Comparison of ENCODE assay signal across 8 cellular contexts in genomic region chr1:32448186-32448772, GRCh38. TPM values are rescaled to one million over a fixed set of nuclear protein-coding genes. Genes with fewer than 3 reads are reported as not detected.
A peak's percentile ranks its signal among the peaks of the same experiment; 100 is the strongest.
DNase-seq lines count a peak whose midpoint lies in the region; ATAC-seq, FAIRE-seq and TF ChIP-seq lines count a peak whose summit lies in the region.
"Not testable (repeated sequence)": the region's sequence is repeated elsewhere in the genome, so short reads cannot be mapped to it uniquely, and the experiment has no call there.

No MANE protein-coding gene starts in this region.

- DNase-seq in Caco-2 (peak; percentile 73 to 75), HL-60 (ENCODE audit: low read depth in 1 of 2, low spot score in 1 of 2) (peak; percentile 36 to 71), NCI-H446 treated with DMSO at 0.1 percent for 48 hours (lab: John Stamatoyannopoulos, UW) (peak; percentile 36), astrocyte of the cerebellum (ENCODE audit: low read depth) (peak; percentile 27), Right ventricle myocardium superior (peak; percentile 78), neural progenitor cell (ENCODE audit: low spot score) (peak; percentile 86)
- DNase-seq in stimulated activated naive B cell treated with anti-CD40 and anti-IgM and Interleukin-4, amounts not matched to agents 10 μg/mL and 1 μg/mL and 100 μg/mL, for 72 hours = peak; percentile 33

- peak; percentile 96 for FAIRE-seq in TTC549 (lab: Jason Lieb, UNC)

- H3K4me1 Mint-ChIP-seq in Caco-2 (ENCODE audit: low read depth, unreplicated experiment); stimulated activated naive B cell treated with anti-CD40 and anti-IgM and Interleukin-4, amounts not matched to agents 10 μg/mL and 1 μg/mL and 100 μg/mL, for 72 hours: not testable (repeated sequence)
- H3K4me1 Mint-ChIP-seq in neural progenitor cell = peaks cover 17% of the 10 kb centered on the region

- not testable (repeated sequence) for H3K4me1 ChIP-seq in Caco-2, neural progenitor cell

- H3K27ac ChIP-seq in HL-60 (replicated peaks) = not testable (repeated sequence)
- peak overlapping the region; percentile 81 for H3K27ac ChIP-seq in neural progenitor cell

- H3K9me3 ChIP-seq in Caco-2; neural progenitor cell (ENCODE audit: low read depth): not testable (repeated sequence)

- H3F3A ChIP-seq in neural progenitor cell (ENCODE audit: low read depth) = peaks cover 29% of the 10 kb centered on the region

- CTCF ChIA-PET in Caco-2 (lab: Charles Lee) = interaction anchor here (0.6 to 1.1 kb wide), 3 partner anchors 25 to 289 kb away, joined by 3 read pairs; no protein-coding TSS in a partner anchor

- H3K27me3 ChIP-seq in Caco-2 (replicated peaks; ENCODE audit: control insufficient read depth, insufficient read depth, low read length); HL-60 (ENCODE audit: insufficient read depth, poor library complexity, severe bottlenecking); neural progenitor cell: not testable (repeated sequence)

- not testable (repeated sequence) for BruUV-seq in Caco-2 (replicated peaks; lab: Mats Ljungman, UMichigan)

- POLR2A ChIA-PET in Caco-2 (lab: Charles Lee) = interaction anchor here (0.6 kb wide), 1 partner anchor 47 kb away, joined by 7 read pairs; no protein-coding TSS in a partner anchor

- in situ Hi-C loops in astrocyte of the cerebellum (cut with HindIII; ENCODE audit: low sequenced_read_pairs) = not testable (repeated sequence)

- H3K4me3 ChIP-seq in Caco-2 (ENCODE audit: low read depth, low read length); HL-60 (replicated peaks; ENCODE audit: insufficient read depth, low read length): not testable (repeated sequence)
- H3K4me3 ChIP-seq in astrocyte of the cerebellum (ENCODE audit: low read depth, low read length) = peak overlapping the region; percentile 13
- peak overlapping the region; percentile 44 for H3K4me3 ChIP-seq in neural progenitor cell

- not testable (repeated sequence) for H3K9ac ChIP-seq in neural progenitor cell

- peak; percentile 56 for ATAC-seq in Right ventricle myocardium superior (ENCODE audit: poor library complexity)
- not testable (repeated sequence) for ATAC-seq in stimulated activated naive B cell treated with anti-CD40 and anti-IgM and Interleukin-4, amounts not matched to agents 10 μg/mL and 1 μg/mL and 100 μg/mL, for 72 hours (replicated peaks)

- not testable (repeated sequence) for H3K36me3 Mint-ChIP-seq in Caco-2 (ENCODE audit: insufficient read depth, unreplicated experiment); neural progenitor cell
- H3K36me3 Mint-ChIP-seq in stimulated activated naive B cell treated with anti-CD40 and anti-IgM and Interleukin-4, amounts not matched to agents 10 μg/mL and 1 μg/mL and 100 μg/mL, for 72 hours = peaks cover 4 to 15% of the 10 kb centered on the region in 2 donors

- H4K20me1 ChIP-seq in neural progenitor cell (ENCODE audit: low read depth) = not testable (repeated sequence)

- peaks cover 20% of the 10 kb centered on the region for H3K9me3 Mint-ChIP-seq in Caco-2 (ENCODE audit: unreplicated experiment)
- H3K9me3 Mint-ChIP-seq in neural progenitor cell = not testable (repeated sequence)
- peaks cover 7 to 16% of the 10 kb centered on the region in 2 donors for H3K9me3 Mint-ChIP-seq in stimulated activated naive B cell treated with anti-CD40 and anti-IgM and Interleukin-4, amounts not matched to agents 10 μg/mL and 1 μg/mL and 100 μg/mL, for 72 hours

- intact Hi-C loops in Caco-2 (cut with micrococcal nuclease; ENCODE audit: unreplicated experiment) = loop anchor here (2.0 to 5.0 kb wide), 2 partner anchors 47 to 54 kb away; no protein-coding TSS in a partner anchor
- intact Hi-C loops in Right ventricle myocardium superior (cut with DNase I) = not testable (repeated sequence)

- not testable (repeated sequence) for H3K27ac Mint-ChIP-seq in Caco-2 (ENCODE audit: unreplicated experiment); neural progenitor cell; stimulated activated naive B cell treated with anti-CD40 and anti-IgM and Interleukin-4, amounts not matched to agents 10 μg/mL and 1 μg/mL and 100 μg/mL, for 72 hours

- H3K4me2 ChIP-seq in neural progenitor cell = peak overlapping the region; percentile 85

- H3K79me2 ChIP-seq in neural progenitor cell (ENCODE audit: low read depth) = not testable (repeated sequence)

- H3K27me3 Mint-ChIP-seq in Caco-2 (ENCODE audit: insufficient read depth, unreplicated experiment); neural progenitor cell (ENCODE audit: insufficient read depth, low read depth): not testable (repeated sequence)
- peaks cover 37 to 41% of the 10 kb centered on the region in 2 donors for H3K27me3 Mint-ChIP-seq in stimulated activated naive B cell treated with anti-CD40 and anti-IgM and Interleukin-4, amounts not matched to agents 10 μg/mL and 1 μg/mL and 100 μg/mL, for 72 hours

- H2AFZ ChIP-seq in neural progenitor cell (replicated peaks) = peak overlapping the region; percentile 92

- peak; percentile 68 to 75 for TF ChIP-seq CTCF in Caco-2 (IDR thresholded peaks at IDR 0.05; ENCODE audit: insufficient read depth in 1 of 2, low read depth in 1 of 2, low read length in 1 of 2, severe bottlenecking in 1 of 2, unreplicated experiment in 1 of 2)
- TF ChIP-seq CTCF in HL-60 (IDR thresholded peaks at IDR 0.05; ENCODE audit: insufficient read depth, low read length) = peak; percentile 64
- peak; percentile 77 for TF ChIP-seq CTCF in astrocyte of the cerebellum (IDR thresholded peaks at IDR 0.05; ENCODE audit: low read depth, low read length, missing control alignments)
- peak; percentile 82 for TF ChIP-seq CTCF in neural progenitor cell (IDR thresholded peaks at IDR 0.05)

- H3K4me3 Mint-ChIP-seq in Caco-2 (ENCODE audit: unreplicated experiment) (peak overlapping the region; percentile 51), neural progenitor cell (peak overlapping the region; percentile 79)
- H3K4me3 Mint-ChIP-seq in stimulated activated naive B cell treated with anti-CD40 and anti-IgM and Interleukin-4, amounts not matched to agents 10 μg/mL and 1 μg/mL and 100 μg/mL, for 72 hours = not testable (repeated sequence)

- H3K36me3 ChIP-seq in Caco-2 (ENCODE audit: control insufficient read depth, insufficient read depth, low read length); neural progenitor cell: not testable (repeated sequence)

RNA-seq across cellular contexts. Expression of gene ZBTB8B, which starts 16.6 kb away (rescaled TPM):
- total RNA-seq in Caco-2 (2022) (not detected in 2 replicates), Right ventricle myocardium superior (not detected), neural progenitor cell (ENCODE audit: low replicate concordance) (4.2 and 5.6 TPM in 2 replicates)

RNA-seq across cellular contexts. Expression of gene BSDC1, which starts 54.0 kb away (rescaled TPM):
- 32.5 and 33.2 TPM in 2 replicates for total RNA-seq in Caco-2 (2022)
- total RNA-seq in Right ventricle myocardium superior = 43.7 TPM
- 47.5 and 67.4 TPM in 2 replicates for total RNA-seq in neural progenitor cell (ENCODE audit: low replicate concordance)

Comparison
In these comparisons a context has a peak if more than half of its experiments do, and no peak if none do; other contexts are left out.
1. DNase-seq: peak in every context shown above with its lines; median percentile 86 in neural progenitor cell; 78 in Right ventricle myocardium superior; 74 in Caco-2; 54 in HL-60; 36 in NCI-H446 treated with DMSO at 0.1 percent for 48 hours; 33 in stimulated activated naive B cell treated with anti-CD40 and anti-IgM and Interleukin-4, amounts not matched to agents 10 μg/mL and 1 μg/mL and 100 μg/mL, for 72 hours; 27 in astrocyte of the cerebellum.